9 cellular contexts compared by ENCODE assay signal in the genomic region with DNA sequence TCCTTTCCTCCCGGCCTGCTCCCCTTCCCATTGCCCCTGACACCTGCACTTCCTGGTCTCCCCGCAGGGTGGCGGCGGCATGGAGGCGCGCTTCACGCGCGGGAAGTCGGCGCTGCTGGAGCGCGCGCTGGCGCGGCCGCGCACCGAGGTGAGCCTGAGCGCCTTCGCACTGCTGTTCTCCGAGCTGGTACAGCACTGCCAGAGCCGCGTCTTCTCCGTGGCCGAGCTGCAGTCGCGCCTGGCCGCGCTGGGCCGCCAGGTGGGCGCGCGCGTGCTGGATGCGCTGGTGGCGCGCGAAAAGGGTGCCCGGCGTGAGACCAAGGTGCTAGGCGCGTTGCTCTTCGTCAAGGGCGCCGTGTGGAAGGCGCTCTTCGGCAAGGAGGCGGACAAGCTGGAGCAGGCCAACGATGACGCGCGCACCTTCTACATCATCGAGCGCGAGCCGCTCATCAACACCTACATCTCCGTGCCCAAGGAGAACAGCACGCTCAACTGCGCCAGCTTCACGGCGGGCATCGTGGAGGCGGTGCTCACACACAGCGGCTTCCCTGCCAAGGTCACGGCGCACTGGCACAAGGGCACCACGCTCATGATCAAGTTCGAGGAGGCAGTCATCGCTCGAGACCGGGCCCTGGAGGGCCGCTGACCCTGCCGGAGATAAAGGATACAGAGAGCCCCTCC. TPM values are rescaled to one million over a fixed set of nuclear protein-coding genes. Genes with fewer than 3 reads are reported as not detected.
DNase-seq lines count a peak whose midpoint lies in the region; ATAC-seq and TF ChIP-seq lines count a peak whose summit lies in the region.
"Had no signal": no experiment of that assay in that cellular context is flagged by ENCODE, and none has a peak within 500 bp of the region (broad histone marks: within the 10 kb centered on the region; RNA-seq: fewer than 3 reads in every experiment).

No MANE protein-coding gene starts in this region.

- whole genome bisulfite sequencing in esophagus squamous epithelium, 2 donors = 84 to 87% methylated on average over 22 to 38 of the region's 74 CpGs

- peaks cover 3% of the 10 kb centered on the region for H3K36me3 Mint-ChIP-seq in progenitor cell of endocrine pancreas (ENCODE audit: insufficient read depth)

- ATAC-seq in Panc1 = no peak
- ATAC-seq in GM18519 (IDR thresholded peaks at IDR 0.05; ENCODE audit: low FRiP score, unreplicated experiment) = no peak
- no peak for ATAC-seq in HG03442 (IDR thresholded peaks at IDR 0.05; ENCODE audit: unreplicated experiment)

- peaks cover 2% of the 10 kb centered on the region for H3K4me1 Mint-ChIP-seq in progenitor cell of endocrine pancreas (ENCODE audit: low read depth)

- TF ChIP-seq CTCF in GM06990 (IDR thresholded peaks at IDR 0.05; ENCODE audit: insufficient read depth, low read length, poor library complexity, severe bottlenecking) (no peak), Panc1 (IDR thresholded peaks at IDR 0.05) (no peak), esophagus squamous epithelium (IDR thresholded peaks at IDR 0.05) (no peak), progenitor cell of endocrine pancreas (IDR thresholded peaks at IDR 0.05; ENCODE audit: unreplicated experiment) (no peak)

- intact Hi-C loops in Panc1 (cut with micrococcal nuclease; ENCODE audit: unreplicated experiment) = loop anchor here (5.0 kb wide), 1 partner anchor 115 kb away; no protein-coding TSS in a partner anchor
- intact Hi-C loops in esophagus squamous epithelium (cut with DNase I) = loop anchor here (10.0 kb wide), 1 partner anchor 112 kb away; no protein-coding TSS in a partner anchor
- intact Hi-C loops in posterior vena cava (cut with DNase I) = loop anchor here in 1 of 2 donors (5.0 kb wide), 1 partner anchor 290 kb away; no protein-coding TSS in a partner anchor

- POLR2A ChIA-PET in Panc1 (lab: Charles Lee) = no interaction called here

- H3K9me3 ChIP-seq in Panc1 (ENCODE audit: control insufficient read depth, insufficient read depth, low read depth, low read length) (no peaks in the 10 kb centered on the region), esophagus squamous epithelium (no peaks in the 10 kb centered on the region)

- BruUV-seq in Panc1 (replicated peaks; lab: Mats Ljungman, UMichigan) = TSS peak; percentile 91

- H3K27me3 Mint-ChIP-seq in progenitor cell of endocrine pancreas = peaks cover 17% of the 10 kb centered on the region

- no peaks in the 10 kb centered on the region for H3K9me3 Mint-ChIP-seq in progenitor cell of endocrine pancreas (ENCODE audit: low read depth)

- peak overlapping the region; percentile 85 for H3K4me3 Mint-ChIP-seq in progenitor cell of endocrine pancreas (ENCODE audit: low read depth)

- H3K27ac Mint-ChIP-seq in progenitor cell of endocrine pancreas = peak overlapping the region; percentile 83

- CTCF ChIA-PET in Panc1 (lab: Charles Lee) = no interaction called here

- H3K4me3 ChIP-seq in GM06990 (replicated peaks; ENCODE audit: low read depth, low read length) (peak overlapping the region; percentile 94), Panc1 (ENCODE audit: low read depth in 2 of 2, low read length in 2 of 2) (no peak overlapping the region), esophagus squamous epithelium (peak overlapping the region in 3 of 4 donors; percentile 84 to 99 (median 95))

- in situ Hi-C loops in Panc1 (cut with HindIII; ENCODE audit: low pct_unique_long_range_greater_than_20kb, low sequenced_read_pairs) = no loop called here

- DNase-seq in GM06990 (ENCODE audit: extremely low read depth, insufficient read length) (no peak), Panc1 (ENCODE audit: low read depth, low spot score) (no peak), esophagus squamous epithelium (lab: John Stamatoyannopoulos, UW) (no peak), progenitor cell of endocrine pancreas (ENCODE audit: low spot score, unreplicated experiment) (no peak), NCI-H748 treated with DMSO at 0.1 percent for 48 hours (lab: John Stamatoyannopoulos, UW) (no peak), posterior vena cava (ENCODE audit: low spot score) (no peak)
- DNase-seq: NCI-H146 had no signal

- H3K27me3 ChIP-seq in GM06990 (replicated peaks; ENCODE audit: control insufficient read depth, insufficient read depth, low read length) (no peaks in the 10 kb centered on the region), Panc1 (ENCODE audit: control insufficient read depth, insufficient read depth, low read length) (no peaks in the 10 kb centered on the region), esophagus squamous epithelium (peaks cover 0 to 28% (median 0%) of the 10 kb centered on the region in 4 donors)

- H3K36me3 ChIP-seq in GM06990 (ENCODE audit: control insufficient read depth, insufficient read depth, low read length) = peaks cover 8% of the 10 kb centered on the region
- no peaks in the 10 kb centered on the region; the same call in 1 of the 2 replicates for H3K36me3 ChIP-seq in Panc1 (ENCODE audit: control insufficient read depth, insufficient read depth, low read length)
- H3K36me3 ChIP-seq in esophagus squamous epithelium = peaks cover 5 to 36% (median 10%) of the 10 kb centered on the region in 3 donors

- H3K27ac ChIP-seq in Panc1 (ENCODE audit: low read length) (no peak overlapping the region), esophagus squamous epithelium (peak overlapping the region; percentile 93 to 96 (median 95))

- TF ChIP-seq POLR2A in esophagus squamous epithelium (IDR thresholded peaks at IDR 0.05) = no peak

- H3K4me1 ChIP-seq in Panc1 (ENCODE audit: control insufficient read depth, insufficient read depth, low read length) (no peaks in the 10 kb centered on the region; the same call in 1 of the 2 replicates), esophagus squamous epithelium (peaks cover 9 to 36% (median 10%) of the 10 kb centered on the region in 3 donors)

RNA-seq across cellular contexts. Expression of a gene that starts 1.7 kb away (rescaled TPM):
- total RNA-seq in Panc1 (2021; ENCODE audit: unreplicated experiment) (101 TPM), esophagus squamous epithelium (10 to 100 TPM; 52.3 to 91.5 (median 77.4) TPM), progenitor cell of endocrine pancreas (71.5 and 88.8 TPM in 2 replicates), posterior vena cava (10 to 100 TPM; 71.9 to 83.5 TPM)
- 206 TPM for polyA plus RNA-seq in Panc1 (2012; ENCODE audit: insufficient read length)

RNA-seq across cellular contexts. Expression of a gene that starts 5.4 kb away (rescaled TPM):
- total RNA-seq in Panc1 (2021; ENCODE audit: unreplicated experiment) (not detected), esophagus squamous epithelium (under 1 TPM in 2 of 4 donors, not detected in 2; 0.29 to 0.97 TPM), progenitor cell of endocrine pancreas (not detected in 2 replicates), posterior vena cava (1 to 10 TPM; 2.2 to 3.0 TPM)
- not detected for polyA plus RNA-seq in Panc1 (2012; ENCODE audit: insufficient read length)

RNA-seq across cellular contexts. Expression of a gene that starts 13.5 kb away (rescaled TPM):
- not detected for total RNA-seq in Panc1 (2021; ENCODE audit: unreplicated experiment)
- polyA plus RNA-seq in Panc1 (2012; ENCODE audit: insufficient read length) = not detected
- 10 to 100 TPM in 1 of 4 donors, not detected in 3; 28.1 TPM for total RNA-seq in esophagus squamous epithelium
- not detected in 2 replicates for total RNA-seq in progenitor cell of endocrine pancreas
- 1 to 10 TPM; 1.2 to 2.9 TPM for total RNA-seq in posterior vena cava

RNA-seq across cellular contexts. Expression of a gene that starts 19.6 kb away (rescaled TPM):
- total RNA-seq in Panc1 (2021; ENCODE audit: unreplicated experiment) (0.15 TPM), esophagus squamous epithelium (not detected), progenitor cell of endocrine pancreas (not detected in 2 replicates), posterior vena cava (under 1 TPM; 0.23 to 0.71 TPM)
- polyA plus RNA-seq in Panc1 (2012; ENCODE audit: insufficient read length) = 0.13 TPM

RNA-seq across cellular contexts. Expression of a gene that starts 45.4 kb away (rescaled TPM):
- total RNA-seq in Panc1 (2021; ENCODE audit: unreplicated experiment) (102 TPM), esophagus squamous epithelium (10 to 100 TPM; 44.7 to 76.6 (median 55.2) TPM), progenitor cell of endocrine pancreas (141 and 143 TPM in 2 replicates), posterior vena cava (10 to 100 TPM; 22.5 to 32.4 TPM)
- polyA plus RNA-seq in Panc1 (2012; ENCODE audit: insufficient read length) = 143 TPM

Comparison
In these comparisons a context has a peak if more than half of its experiments do, and no peak if none do; other contexts are left out.
1. H3K4me3 ChIP-seq: peak in GM06990 (single experiment) and esophagus squamous epithelium (3 of 4); none in Panc1 (0 of 2).